Comparison of ENCODE assay signal across 14 cellular contexts in genomic region chr14:89615421-89615820, GRCh38.
DNase-seq lines count a peak whose midpoint lies in the region; ATAC-seq and TF ChIP-seq lines count a peak whose summit lies in the region.
"Had no signal": no experiment of that assay in that cellular context is flagged by ENCODE, and none has a peak within 500 bp of the region (broad histone marks: within the 10 kb centered on the region; RNA-seq: fewer than 3 reads in every experiment).

No MANE protein-coding gene starts in this region.

- peaks cover 6% of the 10 kb centered on the region for H3K36me3 ChIP-seq in CD4-positive, CD25-positive, alpha-beta regulatory T cell (ENCODE audit: control insufficient read depth, insufficient read depth, low read length)
- H3K36me3 ChIP-seq in H7 (replicated peaks; ENCODE audit: control insufficient read depth, insufficient read depth, low read length), result no peaks in the 10 kb centered on the region
- no peaks in the 10 kb centered on the region for H3K36me3 ChIP-seq in esophagus muscularis mucosa
- H3K36me3 ChIP-seq: adrenal gland had no signal

- H3K4me3 Mint-ChIP-seq in CD4-positive, CD25-positive, alpha-beta regulatory T cell, result peak overlapping the region; percentile 90 to 97 (median 94)
- H3K4me3 Mint-ChIP-seq in activated naive CD8-positive, alpha-beta T cell treated with anti-CD3 and anti-CD28 coated beads for 36 hours, result peak overlapping the region; percentile 85

- DNase-seq in CD4-positive, CD25-positive, alpha-beta regulatory T cell, result no peak
- DNase-seq in H7 (peak; percentile 37), medulla oblongata (ENCODE audit: extremely low spot score) (peak; percentile 13), HK-2 (ENCODE audit: unreplicated experiment) (no peak), esophagus muscularis mucosa (ENCODE audit: extremely low spot score) (no peak)
- no peak for DNase-seq in activated naive CD8-positive, alpha-beta T cell treated with anti-CD3 and anti-CD28 coated beads for 36 hours
- DNase-seq: activated CD4-positive, CD25-positive, alpha-beta regulatory T cell; adrenal gland; Caco-2; mucosa of descending colon; NCI-H2171 treated with DMSO at 0.1 percent for 48 hours had no signal

- H3K9me3 Mint-ChIP-seq in CD4-positive, CD25-positive, alpha-beta regulatory T cell, result no peaks in the 10 kb centered on the region
- no peaks in the 10 kb centered on the region for H3K9me3 Mint-ChIP-seq in activated naive CD8-positive, alpha-beta T cell treated with anti-CD3 and anti-CD28 coated beads for 36 hours

- peaks cover 48 to 80% (median 66%) of the 10 kb centered on the region in 4 donors for H3K4me1 Mint-ChIP-seq in CD4-positive, CD25-positive, alpha-beta regulatory T cell
- peaks cover 71% of the 10 kb centered on the region for H3K4me1 Mint-ChIP-seq in activated naive CD8-positive, alpha-beta T cell treated with anti-CD3 and anti-CD28 coated beads for 36 hours

- TF ChIP-seq POLR2A in GM18505 (IDR thresholded peaks at IDR 0.05; ENCODE audit: borderline replicate concordance, extremely low read depth, insufficient read depth, insufficient read length) (no peak), esophagus muscularis mucosa (IDR thresholded peaks at IDR 0.05; ENCODE audit: low read depth) (no peak)

- H3K27ac Mint-ChIP-seq in CD4-positive, CD25-positive, alpha-beta regulatory T cell, result peak overlapping the region in 2 of 3 donors; percentile 63 to 98
- peak overlapping the region; percentile 91 for H3K27ac Mint-ChIP-seq in activated naive CD8-positive, alpha-beta T cell treated with anti-CD3 and anti-CD28 coated beads for 36 hours

- H3K27ac ChIP-seq in CD4-positive, CD25-positive, alpha-beta regulatory T cell (ENCODE audit: insufficient read depth, low read length, poor library complexity, severe bottlenecking), result peak overlapping the region; percentile 90
- H3K27ac ChIP-seq in esophagus muscularis mucosa (replicated peaks in 1 of 4), result no peak overlapping the region
- H3K27ac ChIP-seq: adrenal gland, RWPE1 had no signal

- no peak for ATAC-seq in CD4-positive, CD25-positive, alpha-beta regulatory T cell (ENCODE audit: low read depth in 2 of 2)
- no peak for ATAC-seq in GM18505 (IDR thresholded peaks at IDR 0.05; ENCODE audit: unreplicated experiment)
- no peak for ATAC-seq in HG03378 (IDR thresholded peaks at IDR 0.05; ENCODE audit: unreplicated experiment)
- ATAC-seq: mucosa of descending colon had no signal

- TF ChIP-seq CTCF in esophagus muscularis mucosa (IDR thresholded peaks at IDR 0.05), result no peak

- H3K4me1 ChIP-seq in CD4-positive, CD25-positive, alpha-beta regulatory T cell (ENCODE audit: control insufficient read depth, insufficient read depth, low read length, poor library complexity, severe bottlenecking), result peaks cover 70% of the 10 kb centered on the region
- H3K4me1 ChIP-seq in esophagus muscularis mucosa, result peaks cover 18 to 47% (median 42%) of the 10 kb centered on the region in 4 donors
- H3K4me1 ChIP-seq: Caco-2 had no signal

- intact Hi-C loops in esophagus muscularis mucosa (cut with DNase I), result loop anchor here (5.0 kb wide), 2 partner anchors 198 to 297 kb away; partner anchors contain the start of gene FOXN3

- no peaks in the 10 kb centered on the region for H3K27me3 ChIP-seq in CD4-positive, CD25-positive, alpha-beta regulatory T cell (ENCODE audit: control insufficient read depth, insufficient read depth, low read length)
- H3K27me3 ChIP-seq in H7 (ENCODE audit: control insufficient read depth, insufficient read depth, low read length), result no peaks in the 10 kb centered on the region
- H3K27me3 ChIP-seq in esophagus muscularis mucosa, result no peaks in the 10 kb centered on the region
- H3K27me3 ChIP-seq: adrenal gland had no signal

- no peaks in the 10 kb centered on the region for H3K9me3 ChIP-seq in CD4-positive, CD25-positive, alpha-beta regulatory T cell (ENCODE audit: control insufficient read depth in 2 of 2, low read length in 2 of 2)
- no peaks in the 10 kb centered on the region for H3K9me3 ChIP-seq in esophagus muscularis mucosa
- H3K9me3 ChIP-seq: adrenal gland, Caco-2, mucosa of descending colon had no signal

- TF ChIP-seq EP300 in esophagus muscularis mucosa (IDR thresholded peaks at IDR 0.05), result no peak

- H3K36me3 Mint-ChIP-seq in CD4-positive, CD25-positive, alpha-beta regulatory T cell, result peaks cover 14% of the 10 kb centered on the region
- H3K36me3 Mint-ChIP-seq in activated naive CD8-positive, alpha-beta T cell treated with anti-CD3 and anti-CD28 coated beads for 36 hours, result peaks cover 23% of the 10 kb centered on the region

- 68% methylated on average over 3 of the region's 3 CpGs for WGBS in esophagus muscularis mucosa

- H3K27me3 Mint-ChIP-seq in CD4-positive, CD25-positive, alpha-beta regulatory T cell, result peaks cover 5% of the 10 kb centered on the region
- H3K27me3 Mint-ChIP-seq in activated naive CD8-positive, alpha-beta T cell treated with anti-CD3 and anti-CD28 coated beads for 36 hours, result no peaks in the 10 kb centered on the region

- H3K4me3 ChIP-seq in CD4-positive, CD25-positive, alpha-beta regulatory T cell (ENCODE audit: low read depth, low read length), result peak overlapping the region; percentile 74
- H3K4me3 ChIP-seq in H7 (ENCODE audit: insufficient read depth, low read depth, low read length), result no peak overlapping the region
- no peak overlapping the region for H3K4me3 ChIP-seq in esophagus muscularis mucosa
- H3K4me3 ChIP-seq: adrenal gland, mucosa of descending colon had no signal

Comparison
In these comparisons a context has a peak if more than half of its experiments do, and no peak if none do; other contexts are left out.
1. DNase-seq: peak in H7 (single experiment) and medulla oblongata (single experiment); none in CD4-positive, CD25-positive, alpha-beta regulatory T cell (0 of 3), activated naive CD8-positive, alpha-beta T cell treated with anti-CD3 and anti-CD28 coated beads for 36 hours (single experiment), HK-2 (single experiment) and esophagus muscularis mucosa (single experiment).